Comparison of ENCODE assay signal across 12 cellular contexts in genomic region chr6:160347259-160348208, GRCh38. TPM values are rescaled to one million over a fixed set of nuclear protein-coding genes. Genes with fewer than 3 reads are reported as not detected.
DNase-seq lines count a peak whose midpoint lies in the region; ATAC-seq and TF ChIP-seq lines count a peak whose summit lies in the region.
"Had no signal": no experiment of that assay in that cellular context is flagged by ENCODE, and none has a peak within 500 bp of the region (broad histone marks: within the 10 kb centered on the region; RNA-seq: fewer than 3 reads in every experiment).

No MANE protein-coding gene starts in this region.

- DNase-seq in Caco-2: no peak
- no peak for DNase-seq in body of pancreas
- no peak for DNase-seq in prostate gland (ENCODE audit: low spot score)
- DNase-seq in head of caudate nucleus: no peak
- no peak for DNase-seq in NCI-H2029 (lab: John Stamatoyannopoulos, UW)
- no peak for DNase-seq in RPMI8226
- DNase-seq: activated CD4-positive, alpha-beta T cell treated with anti-CD3 and anti-CD28 coated beads, Interleukin-2, amount 10 ng/mL, durations not matched to agents 7 days and 5 days; NCI-H1417 had no signal

- peaks cover 5% of the 10 kb centered on the region for H3K36me3 Mint-ChIP-seq in Caco-2 (ENCODE audit: insufficient read depth, unreplicated experiment)

- H3K4me3 Mint-ChIP-seq in Caco-2 (ENCODE audit: unreplicated experiment): peak overlapping the region; percentile 60
- H3K4me3 Mint-ChIP-seq: activated CD4-positive, alpha-beta T cell treated with anti-CD3 and anti-CD28 coated beads, Interleukin-2, amount 10 ng/mL, durations not matched to agents 7 days and 5 days had no signal

- H3K9me3 ChIP-seq in Caco-2: no peaks in the 10 kb centered on the region
- H3K9me3 ChIP-seq in body of pancreas: no peaks in the 10 kb centered on the region
- peaks cover 2% of the 10 kb centered on the region for H3K9me3 ChIP-seq in iPS-18c (ENCODE audit: control insufficient read depth, insufficient read depth, low read length)
- no peaks in the 10 kb centered on the region for H3K9me3 ChIP-seq in prostate gland

- WGBS in body of pancreas, 2 donors: 39 to 85% methylated on average over 30 to 71 of the region's 72 CpGs
- 67% methylated on average over 50 of the region's 72 CpGs for WGBS in prostate gland

- H3K4me1 ChIP-seq in Caco-2 (peaks cover 4% of the 10 kb centered on the region; the same call in 1 of the 2 replicates), body of pancreas (peaks cover 13% of the 10 kb centered on the region), prostate gland (replicated peaks) (no peaks in the 10 kb centered on the region)
- H3K4me1 ChIP-seq: BLaER1 had no signal

- ATAC-seq in body of pancreas: peak; percentile 17
- ATAC-seq in HG02870 (IDR thresholded peaks at IDR 0.05; ENCODE audit: unreplicated experiment): no peak

- CTCF ChIA-PET in Caco-2 (lab: Charles Lee): no interaction called here

- intact Hi-C loops in Caco-2 (cut with micrococcal nuclease; ENCODE audit: unreplicated experiment): loop anchor here (2.0 to 5.0 kb wide), 4 partner anchors 45 to 210 kb away; no protein-coding TSS in a partner anchor
- intact Hi-C loops in body of pancreas (cut with DNase I): no loop called here
- intact Hi-C loops in prostate gland (cut with DNase I): loop anchor here (5.0 kb wide), 1 partner anchor 205 kb away; no protein-coding TSS in a partner anchor
- intact Hi-C loops in head of caudate nucleus (cut with DNase I): no loop called here

- H3K36me3 ChIP-seq in Caco-2 (ENCODE audit: control insufficient read depth, insufficient read depth, low read length) (no peaks in the 10 kb centered on the region; the same call in 1 of the 2 replicates), body of pancreas (replicated peaks in 1 of 2; ENCODE audit: insufficient read depth in 1 of 2, low read depth in 2 of 2) (no peaks in the 10 kb centered on the region), prostate gland (no peaks in the 10 kb centered on the region)
- H3K36me3 ChIP-seq: BLaER1 had no signal

- no peak overlapping the region for H3K27ac Mint-ChIP-seq in Caco-2 (ENCODE audit: unreplicated experiment)
- H3K27ac Mint-ChIP-seq: activated CD4-positive, alpha-beta T cell treated with anti-CD3 and anti-CD28 coated beads, Interleukin-2, amount 10 ng/mL, durations not matched to agents 7 days and 5 days had no signal

- H3K27ac ChIP-seq in body of pancreas (no peak overlapping the region), prostate gland (peak overlapping the region; percentile 83 to 89)
- H3K27ac ChIP-seq: BLaER1 had no signal

- H3K27me3 ChIP-seq in Caco-2 (replicated peaks; ENCODE audit: control insufficient read depth, insufficient read depth, low read length): no peaks in the 10 kb centered on the region
- peaks cover 0 to 10% of the 10 kb centered on the region in 2 donors for H3K27me3 ChIP-seq in body of pancreas
- no peaks in the 10 kb centered on the region for H3K27me3 ChIP-seq in prostate gland (replicated peaks; ENCODE audit: insufficient read depth)
- H3K27me3 ChIP-seq: BLaER1 had no signal

- TF ChIP-seq CTCF in Caco-2 (IDR thresholded peaks at IDR 0.05; ENCODE audit: insufficient read depth in 1 of 2, low read depth in 1 of 2, low read length in 1 of 2, severe bottlenecking in 1 of 2, unreplicated experiment in 1 of 2) (no peak), body of pancreas (IDR thresholded peaks at IDR 0.05) (no peak), prostate gland (IDR thresholded peaks at IDR 0.05) (no peak)

- POLR2A ChIA-PET in Caco-2 (lab: Charles Lee): no interaction called here

- H3K9me3 Mint-ChIP-seq in Caco-2 (ENCODE audit: unreplicated experiment): no peaks in the 10 kb centered on the region
- H3K9me3 Mint-ChIP-seq: activated CD4-positive, alpha-beta T cell treated with anti-CD3 and anti-CD28 coated beads, Interleukin-2, amount 10 ng/mL, durations not matched to agents 7 days and 5 days had no signal

- no peak overlapping the region for H3K4me3 ChIP-seq in Caco-2 (ENCODE audit: low read depth, low read length)
- no peak overlapping the region for H3K4me3 ChIP-seq in body of pancreas
- peak overlapping the region; percentile 36; the same call in 1 of the 2 replicates for H3K4me3 ChIP-seq in iPS-18c (ENCODE audit: insufficient read depth, low read depth, low read length)
- peak overlapping the region; percentile 63 to 79 for H3K4me3 ChIP-seq in prostate gland
- H3K4me3 ChIP-seq: BLaER1 had no signal

- H3K27me3 Mint-ChIP-seq in Caco-2 (ENCODE audit: insufficient read depth, unreplicated experiment): peaks cover 10% of the 10 kb centered on the region

- H3K4me1 Mint-ChIP-seq in Caco-2 (ENCODE audit: low read depth, unreplicated experiment): peaks cover 14% of the 10 kb centered on the region
- H3K4me1 Mint-ChIP-seq: activated CD4-positive, alpha-beta T cell treated with anti-CD3 and anti-CD28 coated beads, Interleukin-2, amount 10 ng/mL, durations not matched to agents 7 days and 5 days had no signal

- no TSS peak for BruUV-seq in Caco-2 (replicated peaks; lab: Mats Ljungman, UMichigan)

- TF ChIP-seq POLR2A in body of pancreas (IDR thresholded peaks at IDR 0.05): no peak
- TF ChIP-seq POLR2A in prostate gland (IDR thresholded peaks at IDR 0.05): no peak

RNA-seq across cellular contexts. Expression of gene SLC22A3, which starts 0.6 kb away (rescaled TPM):
- 2.3 and 2.4 TPM in 2 replicates for total RNA-seq in Caco-2 (2022)
- 1 to 10 TPM in 1 of 2 donors, not detected in 1; 4.9 TPM for total RNA-seq in body of pancreas
- 100 to 1,000 TPM in 1 of 2 donors, 10 to 100 TPM in 1; 50.2 to 118 TPM for total RNA-seq in prostate gland
- total RNA-seq: activated CD4-positive, alpha-beta T cell treated with anti-CD3 and anti-CD28 coated beads, Interleukin-2, amount 10 ng/mL, durations not matched to agents 7 days and 5 days; OCI-LY7 had no signal

Comparison
In these comparisons a context has a peak if more than half of its experiments do, and no peak if none do; other contexts are left out.
1. H3K4me3 ChIP-seq: peak in iPS-18c (single experiment) and prostate gland (2 of 2); none in Caco-2 (single experiment) and body of pancreas (0 of 2).
2. H3K27ac ChIP-seq: peak in prostate gland (2 of 2); none in body of pancreas (0 of 4).
3. RNA of gene SLC22A3, which starts 0.6 kb away (total RNA-seq): 50.2 to 118 TPM in prostate gland; 4.9 TPM in body of pancreas and 2.3 to 2.4 TPM in Caco-2; every median in the first group is over 4 times any median in the second.
4. intact Hi-C loops: an anchor here in Caco-2 (2.0 to 5.0 kb wide) and prostate gland (5.0 kb wide); none called in body of pancreas and head of caudate nucleus.